Comparison of ENCODE assay signal across 2 cellular contexts in the genomic region with DNA sequence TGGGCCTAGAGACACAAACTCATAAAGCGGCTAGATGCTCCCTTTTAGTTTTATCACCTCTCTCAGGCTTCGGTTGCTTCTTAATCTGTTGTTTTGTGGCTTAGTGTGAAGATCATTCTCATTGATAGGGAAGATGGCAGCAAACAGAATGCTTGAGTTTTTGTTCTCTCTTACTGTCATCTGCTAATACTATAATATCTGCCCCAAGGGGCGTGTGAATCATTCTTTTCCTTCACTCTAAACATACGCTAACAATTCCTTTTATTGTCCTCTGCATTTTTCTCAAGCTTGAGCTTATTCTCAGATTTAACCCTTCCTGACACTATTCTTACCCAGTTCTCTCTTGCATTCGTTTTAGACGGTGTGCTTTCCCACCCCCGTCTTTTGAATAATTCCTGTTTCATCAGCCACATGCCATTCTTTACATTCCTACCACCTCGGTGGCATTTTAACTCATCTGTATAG.
TF ChIP-seq lines count a peak whose summit lies in the region.

No MANE protein-coding gene starts in this region.

TF ChIP-seq in SK-N-SH treated with all-trans-retinoic acid at 6 μM for 48 hours, 23 proteins besides CTCF, POLR2A, EP300 and RAD21 (continued from another document):
- TF ChIP-seq, protein P1, sequence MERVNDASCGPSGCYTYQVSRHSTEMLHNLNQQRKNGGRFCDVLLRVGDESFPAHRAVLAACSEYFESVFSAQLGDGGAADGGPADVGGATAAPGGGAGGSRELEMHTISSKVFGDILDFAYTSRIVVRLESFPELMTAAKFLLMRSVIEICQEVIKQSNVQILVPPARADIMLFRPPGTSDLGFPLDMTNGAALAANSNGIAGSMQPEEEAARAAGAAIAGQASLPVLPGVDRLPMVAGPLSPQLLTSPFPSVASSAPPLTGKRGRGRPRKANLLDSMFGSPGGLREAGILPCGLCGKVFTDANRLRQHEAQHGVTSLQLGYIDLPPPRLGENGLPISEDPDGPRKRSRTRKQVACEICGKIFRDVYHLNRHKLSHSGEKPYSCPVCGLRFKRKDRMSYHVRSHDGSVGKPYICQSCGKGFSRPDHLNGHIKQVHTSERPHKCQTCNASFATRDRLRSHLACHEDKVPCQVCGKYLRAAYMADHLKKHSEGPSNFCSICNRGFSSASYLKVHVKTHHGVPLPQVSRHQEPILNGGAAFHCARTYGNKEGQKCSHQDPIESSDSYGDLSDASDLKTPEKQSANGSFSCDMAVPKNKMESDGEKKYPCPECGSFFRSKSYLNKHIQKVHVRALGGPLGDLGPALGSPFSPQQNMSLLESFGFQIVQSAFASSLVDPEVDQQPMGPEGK (CRISPR knock-in tag; IDR thresholded peaks at IDR 0.05; ENCODE audit: borderline replicate concordance): no peak
TF ChIP-seq in SK-N-SH treated with all-trans-retinoic acid at 6 μM for 48 hours: peak in this region for 0.

TF ChIP-seq in HepG2, 621 proteins besides CTCF, POLR2A, EP300 and RAD21 (continued from another document):
- TF ChIP-seq, protein P2, sequence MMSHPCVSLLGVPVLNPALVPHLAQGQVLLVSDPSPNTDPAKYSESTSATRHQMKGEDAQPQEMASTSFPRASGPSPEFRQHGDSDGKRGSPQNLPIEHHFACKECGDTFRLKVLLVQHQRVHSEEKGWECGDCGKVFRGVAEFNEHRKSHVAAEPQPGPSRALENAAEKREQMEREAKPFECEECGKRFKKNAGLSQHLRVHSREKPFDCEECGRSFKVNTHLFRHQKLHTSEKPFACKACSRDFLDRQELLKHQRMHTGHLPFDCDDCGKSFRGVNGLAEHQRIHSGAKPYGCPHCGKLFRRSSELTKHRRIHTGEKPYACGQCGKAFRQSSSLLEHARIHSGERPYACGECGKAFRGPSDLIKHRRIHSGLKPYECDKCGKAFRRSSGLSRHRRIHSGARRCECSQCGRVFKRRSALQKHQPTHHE (CRISPR knock-in tag; IDR thresholded peaks at IDR 0.05; ENCODE audit: borderline replicate concordance): no peak
- TF ChIP-seq, protein P3, sequence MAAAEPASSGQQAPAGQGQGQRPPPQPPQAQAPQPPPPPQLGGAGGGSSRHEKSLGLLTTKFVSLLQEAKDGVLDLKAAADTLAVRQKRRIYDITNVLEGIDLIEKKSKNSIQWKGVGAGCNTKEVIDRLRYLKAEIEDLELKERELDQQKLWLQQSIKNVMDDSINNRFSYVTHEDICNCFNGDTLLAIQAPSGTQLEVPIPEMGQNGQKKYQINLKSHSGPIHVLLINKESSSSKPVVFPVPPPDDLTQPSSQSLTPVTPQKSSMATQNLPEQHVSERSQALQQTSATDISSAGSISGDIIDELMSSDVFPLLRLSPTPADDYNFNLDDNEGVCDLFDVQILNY (CRISPR knock-in tag; conservative IDR thresholded peaks at IDR 0.05): no peak
- TF ChIP-seq ZFY (CRISPR knock-in tag; IDR thresholded peaks at IDR 0.05) (no peak), FLYWCH1 (CRISPR knock-in tag; IDR thresholded peaks at IDR 0.05) (no peak), ZNF878 (CRISPR knock-in tag; IDR thresholded peaks at IDR 0.05) (no peak)
- TF ChIP-seq, protein P4, sequence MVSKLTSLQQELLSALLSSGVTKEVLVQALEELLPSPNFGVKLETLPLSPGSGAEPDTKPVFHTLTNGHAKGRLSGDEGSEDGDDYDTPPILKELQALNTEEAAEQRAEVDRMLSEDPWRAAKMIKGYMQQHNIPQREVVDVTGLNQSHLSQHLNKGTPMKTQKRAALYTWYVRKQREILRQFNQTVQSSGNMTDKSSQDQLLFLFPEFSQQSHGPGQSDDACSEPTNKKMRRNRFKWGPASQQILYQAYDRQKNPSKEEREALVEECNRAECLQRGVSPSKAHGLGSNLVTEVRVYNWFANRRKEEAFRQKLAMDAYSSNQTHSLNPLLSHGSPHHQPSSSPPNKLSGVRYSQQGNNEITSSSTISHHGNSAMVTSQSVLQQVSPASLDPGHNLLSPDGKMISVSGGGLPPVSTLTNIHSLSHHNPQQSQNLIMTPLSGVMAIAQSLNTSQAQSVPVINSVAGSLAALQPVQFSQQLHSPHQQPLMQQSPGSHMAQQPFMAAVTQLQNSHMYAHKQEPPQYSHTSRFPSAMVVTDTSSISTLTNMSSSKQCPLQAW (CRISPR knock-in tag; IDR thresholded peaks at IDR 0.05): no peak
